Comparison of ENCODE assay signal across 1 cellular context in the genomic region with DNA sequence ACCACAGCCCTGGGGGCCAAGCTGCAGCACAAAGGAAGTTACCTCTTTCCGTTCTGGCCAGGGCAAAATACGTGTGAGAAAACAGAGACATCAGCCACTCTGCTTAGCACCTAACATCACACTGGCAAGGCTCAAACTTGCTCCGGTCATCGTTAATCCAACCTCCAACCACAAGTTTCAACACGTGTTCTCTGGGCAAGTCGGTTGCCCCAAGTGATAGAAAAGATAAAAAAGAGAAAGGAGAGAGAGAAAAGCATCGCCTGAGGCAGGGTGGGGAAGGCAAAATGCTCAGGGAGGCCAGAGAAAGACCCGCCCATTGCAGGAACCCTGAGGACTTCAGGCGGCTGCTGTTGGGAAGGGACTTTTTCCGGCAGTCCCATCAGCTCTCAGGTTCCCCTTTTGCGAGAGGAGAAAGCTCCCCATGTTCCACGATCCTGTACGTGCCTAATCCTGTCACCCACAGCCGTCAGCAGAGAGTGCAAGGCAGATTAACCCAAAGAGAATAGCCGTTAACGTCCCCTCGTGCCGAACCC.
TF ChIP-seq lines count a peak whose summit lies in the region.

No MANE protein-coding gene starts in this region.

TF ChIP-seq in GM12878, 131 proteins besides CTCF, POLR2A, EP300 and RAD21 (continued from another document and continues in another):
- TF ChIP-seq, protein P1, sequence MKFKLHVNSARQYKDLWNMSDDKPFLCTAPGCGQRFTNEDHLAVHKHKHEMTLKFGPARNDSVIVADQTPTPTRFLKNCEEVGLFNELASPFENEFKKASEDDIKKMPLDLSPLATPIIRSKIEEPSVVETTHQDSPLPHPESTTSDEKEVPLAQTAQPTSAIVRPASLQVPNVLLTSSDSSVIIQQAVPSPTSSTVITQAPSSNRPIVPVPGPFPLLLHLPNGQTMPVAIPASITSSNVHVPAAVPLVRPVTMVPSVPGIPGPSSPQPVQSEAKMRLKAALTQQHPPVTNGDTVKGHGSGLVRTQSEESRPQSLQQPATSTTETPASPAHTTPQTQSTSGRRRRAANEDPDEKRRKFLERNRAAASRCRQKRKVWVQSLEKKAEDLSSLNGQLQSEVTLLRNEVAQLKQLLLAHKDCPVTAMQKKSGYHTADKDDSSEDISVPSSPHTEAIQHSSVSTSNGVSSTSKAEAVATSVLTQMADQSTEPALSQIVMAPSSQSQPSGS (IDR thresholded peaks at IDR 0.05; ENCODE audit: low read length), result no peak
- TF ChIP-seq POLR2AphosphoS5 (IDR thresholded peaks at IDR 0.05; ENCODE audit: low read length) (peak; percentile 42), MYC (IDR thresholded peaks at IDR 0.05; ENCODE audit: insufficient read depth, insufficient read length, insufficient replicate concordance, low read length, severe bottlenecking) (no peak), RAD51 (IDR thresholded peaks at IDR 0.05) (peak; percentile 79), SMC3 (IDR thresholded peaks at IDR 0.05; ENCODE audit: borderline replicate concordance, low read length) (no peak), YBX1 (IDR thresholded peaks at IDR 0.05) (no peak), SMAD1 (IDR thresholded peaks at IDR 0.05; ENCODE audit: low read depth, partially characterized antibody) (peak; percentile 21), CREM (IDR thresholded peaks at IDR 0.05; ENCODE audit: low read depth) (no peak), TCF3 (IDR thresholded peaks at IDR 0.05; ENCODE audit: borderline replicate concordance, insufficient read depth, low read depth, low read length) (no peak), POU2F2 (IDR thresholded peaks at IDR 0.05; ENCODE audit: borderline replicate concordance, low read depth, low read length) (no peak), IKZF1 (conservative IDR thresholded peaks at IDR 0.05) (peak; percentile 84), SMARCA5 (IDR thresholded peaks at IDR 0.05) (no peak), STAT1 (conservative IDR thresholded peaks at IDR 0.05) (no peak), SIX5 (IDR thresholded peaks at IDR 0.05; ENCODE audit: low read depth, low read length, severe bottlenecking) (no peak), NR2C2 (IDR thresholded peaks at IDR 0.05; ENCODE audit: borderline replicate concordance, control insufficient read depth, insufficient read length, low read depth) (no peak), ZZZ3 (IDR thresholded peaks at IDR 0.05; ENCODE audit: control insufficient read depth, insufficient read length, low read depth) (no peak), NFYA (IDR thresholded peaks at IDR 0.05; ENCODE audit: borderline replicate concordance, low read depth, low read length) (no peak), NFIC (IDR thresholded peaks at IDR 0.05; ENCODE audit: low read depth, low read length) (no peak), MYB (IDR thresholded peaks at IDR 0.05; ENCODE audit: borderline replicate concordance, low read depth, low read length) (0 out of 2 replicates have a peak, but pooled peaks have one; percentile 9), RUNX3 (IDR thresholded peaks at IDR 0.05; ENCODE audit: low read length) (peak; percentile 72), TARDBP (IDR thresholded peaks at IDR 0.05; ENCODE audit: borderline replicate concordance) (no peak), SPI1 (IDR thresholded peaks at IDR 0.05; ENCODE audit: borderline replicate concordance, insufficient read depth, low read depth, low read length) (peak; percentile 39; the same call in 1 of the 2 replicates), FOXM1 (IDR thresholded peaks at IDR 0.05; ENCODE audit: low read depth, low read length) (no peak), EZH2 (IDR thresholded peaks at IDR 0.05; ENCODE audit: borderline replicate concordance, control insufficient read depth, low read depth, low read length) (no peak), RELA (IDR thresholded peaks at IDR 0.05; ENCODE audit: borderline replicate concordance, partially characterized antibody) (no peak), ZNF24 (IDR thresholded peaks at IDR 0.05) (no peak)
- TF ChIP-seq, protein P2, sequence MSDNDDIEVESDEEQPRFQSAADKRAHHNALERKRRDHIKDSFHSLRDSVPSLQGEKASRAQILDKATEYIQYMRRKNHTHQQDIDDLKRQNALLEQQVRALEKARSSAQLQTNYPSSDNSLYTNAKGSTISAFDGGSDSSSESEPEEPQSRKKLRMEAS (IDR thresholded peaks at IDR 0.05; ENCODE audit: low read depth, low read length), result no peak; the same call in 1 of the 2 replicates
- TF ChIP-seq, protein P3, sequence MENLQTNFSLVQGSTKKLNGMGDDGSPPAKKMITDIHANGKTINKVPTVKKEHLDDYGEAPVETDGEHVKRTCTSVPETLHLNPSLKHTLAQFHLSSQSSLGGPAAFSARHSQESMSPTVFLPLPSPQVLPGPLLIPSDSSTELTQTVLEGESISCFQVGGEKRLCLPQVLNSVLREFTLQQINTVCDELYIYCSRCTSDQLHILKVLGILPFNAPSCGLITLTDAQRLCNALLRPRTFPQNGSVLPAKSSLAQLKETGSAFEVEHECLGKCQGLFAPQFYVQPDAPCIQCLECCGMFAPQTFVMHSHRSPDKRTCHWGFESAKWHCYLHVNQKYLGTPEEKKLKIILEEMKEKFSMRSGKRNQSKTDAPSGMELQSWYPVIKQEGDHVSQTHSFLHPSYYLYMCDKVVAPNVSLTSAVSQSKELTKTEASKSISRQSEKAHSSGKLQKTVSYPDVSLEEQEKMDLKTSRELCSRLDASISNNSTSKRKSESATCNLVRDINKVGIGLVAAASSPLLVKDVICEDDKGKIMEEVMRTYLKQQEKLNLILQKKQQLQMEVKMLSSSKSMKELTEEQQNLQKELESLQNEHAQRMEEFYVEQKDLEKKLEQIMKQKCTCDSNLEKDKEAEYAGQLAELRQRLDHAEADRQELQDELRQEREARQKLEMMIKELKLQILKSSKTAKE (IDR thresholded peaks at IDR 0.05; ENCODE audit: low read depth, poor library complexity, severe bottlenecking), result no peak
- TF ChIP-seq, protein P4, sequence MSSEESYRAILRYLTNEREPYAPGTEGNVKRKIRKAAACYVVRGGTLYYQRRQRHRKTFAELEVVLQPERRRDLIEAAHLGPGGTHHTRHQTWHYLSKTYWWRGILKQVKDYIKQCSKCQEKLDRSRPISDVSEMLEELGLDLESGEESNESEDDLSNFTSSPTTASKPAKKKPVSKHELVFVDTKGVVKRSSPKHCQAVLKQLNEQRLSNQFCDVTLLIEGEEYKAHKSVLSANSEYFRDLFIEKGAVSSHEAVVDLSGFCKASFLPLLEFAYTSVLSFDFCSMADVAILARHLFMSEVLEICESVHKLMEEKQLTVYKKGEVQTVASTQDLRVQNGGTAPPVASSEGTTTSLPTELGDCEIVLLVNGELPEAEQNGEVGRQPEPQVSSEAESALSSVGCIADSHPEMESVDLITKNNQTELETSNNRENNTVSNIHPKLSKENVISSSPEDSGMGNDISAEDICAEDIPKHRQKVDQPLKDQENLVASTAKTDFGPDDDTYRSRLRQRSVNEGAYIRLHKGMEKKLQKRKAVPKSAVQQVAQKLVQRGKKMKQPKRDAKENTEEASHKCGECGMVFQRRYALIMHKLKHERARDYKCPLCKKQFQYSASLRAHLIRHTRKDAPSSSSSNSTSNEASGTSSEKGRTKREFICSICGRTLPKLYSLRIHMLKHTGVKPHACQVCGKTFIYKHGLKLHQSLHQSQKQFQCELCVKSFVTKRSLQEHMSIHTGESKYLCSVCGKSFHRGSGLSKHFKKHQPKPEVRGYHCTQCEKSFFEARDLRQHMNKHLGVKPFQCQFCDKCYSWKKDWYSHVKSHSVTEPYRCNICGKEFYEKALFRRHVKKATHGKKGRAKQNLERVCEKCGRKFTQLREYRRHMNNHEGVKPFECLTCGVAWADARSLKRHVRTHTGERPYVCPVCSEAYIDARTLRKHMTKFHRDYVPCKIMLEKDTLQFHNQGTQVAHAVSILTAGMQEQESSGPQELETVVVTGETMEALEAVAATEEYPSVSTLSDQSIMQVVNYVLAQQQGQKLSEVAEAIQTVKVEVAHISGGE (CRISPR knock-in tag; IDR thresholded peaks at IDR 0.05), result no peak
- TF ChIP-seq, protein P5, sequence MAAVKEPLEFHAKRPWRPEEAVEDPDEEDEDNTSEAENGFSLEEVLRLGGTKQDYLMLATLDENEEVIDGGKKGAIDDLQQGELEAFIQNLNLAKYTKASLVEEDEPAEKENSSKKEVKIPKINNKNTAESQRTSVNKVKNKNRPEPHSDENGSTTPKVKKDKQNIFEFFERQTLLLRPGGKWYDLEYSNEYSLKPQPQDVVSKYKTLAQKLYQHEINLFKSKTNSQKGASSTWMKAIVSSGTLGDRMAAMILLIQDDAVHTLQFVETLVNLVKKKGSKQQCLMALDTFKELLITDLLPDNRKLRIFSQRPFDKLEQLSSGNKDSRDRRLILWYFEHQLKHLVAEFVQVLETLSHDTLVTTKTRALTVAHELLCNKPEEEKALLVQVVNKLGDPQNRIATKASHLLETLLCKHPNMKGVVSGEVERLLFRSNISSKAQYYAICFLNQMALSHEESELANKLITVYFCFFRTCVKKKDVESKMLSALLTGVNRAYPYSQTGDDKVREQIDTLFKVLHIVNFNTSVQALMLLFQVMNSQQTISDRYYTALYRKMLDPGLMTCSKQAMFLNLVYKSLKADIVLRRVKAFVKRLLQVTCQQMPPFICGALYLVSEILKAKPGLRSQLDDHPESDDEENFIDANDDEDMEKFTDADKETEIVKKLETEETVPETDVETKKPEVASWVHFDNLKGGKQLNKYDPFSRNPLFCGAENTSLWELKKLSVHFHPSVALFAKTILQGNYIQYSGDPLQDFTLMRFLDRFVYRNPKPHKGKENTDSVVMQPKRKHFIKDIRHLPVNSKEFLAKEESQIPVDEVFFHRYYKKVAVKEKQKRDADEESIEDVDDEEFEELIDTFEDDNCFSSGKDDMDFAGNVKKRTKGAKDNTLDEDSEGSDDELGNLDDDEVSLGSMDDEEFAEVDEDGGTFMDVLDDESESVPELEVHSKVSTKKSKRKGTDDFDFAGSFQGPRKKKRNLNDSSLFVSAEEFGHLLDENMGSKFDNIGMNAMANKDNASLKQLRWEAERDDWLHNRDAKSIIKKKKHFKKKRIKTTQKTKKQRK (IDR thresholded peaks at IDR 0.05; ENCODE audit: low read depth, low read length), result no peak
- TF ChIP-seq, protein P6, sequence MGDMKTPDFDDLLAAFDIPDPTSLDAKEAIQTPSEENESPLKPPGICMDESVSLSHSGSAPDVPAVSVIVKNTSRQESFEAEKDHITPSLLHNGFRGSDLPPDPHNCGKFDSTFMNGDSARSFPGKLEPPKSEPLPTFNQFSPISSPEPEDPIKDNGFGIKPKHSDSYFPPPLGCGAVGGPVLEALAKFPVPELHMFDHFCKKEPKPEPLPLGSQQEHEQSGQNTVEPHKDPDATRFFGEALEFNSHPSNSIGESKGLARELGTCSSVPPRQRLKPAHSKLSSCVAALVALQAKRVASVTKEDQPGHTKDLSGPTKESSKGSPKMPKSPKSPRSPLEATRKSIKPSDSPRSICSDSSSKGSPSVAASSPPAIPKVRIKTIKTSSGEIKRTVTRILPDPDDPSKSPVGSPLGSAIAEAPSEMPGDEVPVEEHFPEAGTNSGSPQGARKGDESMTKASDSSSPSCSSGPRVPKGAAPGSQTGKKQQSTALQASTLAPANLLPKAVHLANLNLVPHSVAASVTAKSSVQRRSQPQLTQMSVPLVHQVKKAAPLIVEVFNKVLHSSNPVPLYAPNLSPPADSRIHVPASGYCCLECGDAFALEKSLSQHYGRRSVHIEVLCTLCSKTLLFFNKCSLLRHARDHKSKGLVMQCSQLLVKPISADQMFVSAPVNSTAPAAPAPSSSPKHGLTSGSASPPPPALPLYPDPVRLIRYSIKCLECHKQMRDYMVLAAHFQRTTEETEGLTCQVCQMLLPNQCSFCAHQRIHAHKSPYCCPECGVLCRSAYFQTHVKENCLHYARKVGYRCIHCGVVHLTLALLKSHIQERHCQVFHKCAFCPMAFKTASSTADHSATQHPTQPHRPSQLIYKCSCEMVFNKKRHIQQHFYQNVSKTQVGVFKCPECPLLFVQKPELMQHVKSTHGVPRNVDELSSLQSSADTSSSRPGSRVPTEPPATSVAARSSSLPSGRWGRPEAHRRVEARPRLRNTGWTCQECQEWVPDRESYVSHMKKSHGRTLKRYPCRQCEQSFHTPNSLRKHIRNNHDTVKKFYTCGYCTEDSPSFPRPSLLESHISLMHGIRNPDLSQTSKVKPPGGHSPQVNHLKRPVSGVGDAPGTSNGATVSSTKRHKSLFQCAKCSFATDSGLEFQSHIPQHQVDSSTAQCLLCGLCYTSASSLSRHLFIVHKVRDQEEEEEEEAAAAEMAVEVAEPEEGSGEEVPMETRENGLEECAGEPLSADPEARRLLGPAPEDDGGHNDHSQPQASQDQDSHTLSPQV (IDR thresholded peaks at IDR 0.05), result no peak
- TF ChIP-seq, protein P7, sequence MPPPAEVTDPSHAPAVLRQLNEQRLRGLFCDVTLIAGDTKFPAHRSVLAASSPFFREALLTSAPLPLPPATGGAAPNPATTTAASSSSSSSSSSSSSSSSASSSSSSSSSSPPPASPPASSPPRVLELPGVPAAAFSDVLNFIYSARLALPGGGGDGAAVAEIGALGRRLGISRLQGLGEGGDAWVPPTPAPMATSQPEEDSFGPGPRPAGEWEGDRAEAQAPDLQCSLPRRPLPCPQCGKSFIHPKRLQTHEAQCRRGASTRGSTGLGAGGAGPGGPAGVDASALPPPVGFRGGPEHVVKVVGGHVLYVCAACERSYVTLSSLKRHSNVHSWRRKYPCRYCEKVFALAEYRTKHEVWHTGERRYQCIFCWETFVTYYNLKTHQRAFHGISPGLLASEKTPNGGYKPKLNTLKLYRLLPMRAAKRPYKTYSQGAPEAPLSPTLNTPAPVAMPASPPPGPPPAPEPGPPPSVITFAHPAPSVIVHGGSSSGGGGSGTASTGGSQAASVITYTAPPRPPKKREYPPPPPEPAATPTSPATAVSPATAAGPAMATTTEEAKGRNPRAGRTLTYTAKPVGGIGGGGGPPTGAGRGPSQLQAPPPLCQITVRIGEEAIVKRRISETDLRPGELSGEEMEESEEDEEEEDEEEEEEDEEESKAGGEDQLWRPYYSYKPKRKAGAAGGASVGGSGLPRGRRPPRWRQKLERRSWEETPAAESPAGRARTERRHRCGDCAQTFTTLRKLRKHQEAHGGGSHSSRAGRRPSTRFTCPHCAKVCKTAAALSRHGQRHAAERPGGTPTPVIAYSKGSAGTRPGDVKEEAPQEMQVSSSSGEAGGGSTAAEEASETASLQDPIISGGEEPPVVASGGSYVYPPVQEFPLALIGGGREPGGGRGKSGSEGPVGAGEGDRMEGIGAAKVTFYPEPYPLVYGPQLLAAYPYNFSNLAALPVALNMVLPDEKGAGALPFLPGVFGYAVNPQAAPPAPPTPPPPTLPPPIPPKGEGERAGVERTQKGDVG (CRISPR knock-in tag; IDR thresholded peaks at IDR 0.05), result no peak
- TF ChIP-seq, protein P8, sequence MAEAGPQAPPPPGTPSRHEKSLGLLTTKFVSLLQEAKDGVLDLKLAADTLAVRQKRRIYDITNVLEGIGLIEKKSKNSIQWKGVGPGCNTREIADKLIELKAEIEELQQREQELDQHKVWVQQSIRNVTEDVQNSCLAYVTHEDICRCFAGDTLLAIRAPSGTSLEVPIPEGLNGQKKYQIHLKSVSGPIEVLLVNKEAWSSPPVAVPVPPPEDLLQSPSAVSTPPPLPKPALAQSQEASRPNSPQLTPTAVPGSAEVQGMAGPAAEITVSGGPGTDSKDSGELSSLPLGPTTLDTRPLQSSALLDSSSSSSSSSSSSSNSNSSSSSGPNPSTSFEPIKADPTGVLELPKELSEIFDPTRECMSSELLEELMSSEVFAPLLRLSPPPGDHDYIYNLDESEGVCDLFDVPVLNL (IDR thresholded peaks at IDR 0.05; ENCODE audit: low read depth, low read length), result no peak
